Comparison of ENCODE assay signal across 11 cellular contexts in genomic region chrX:1244164-1245076, GRCh38. TPM values are rescaled to one million over a fixed set of nuclear protein-coding genes. Genes with fewer than 3 reads are reported as not detected.
A peak's percentile ranks its signal among the peaks of the same experiment; 100 is the strongest.
DNase-seq lines count a peak whose midpoint lies in the region; ATAC-seq lines count a peak whose summit lies in the region.
"Had no signal": no experiment of that assay in that cellular context is flagged by ENCODE, and none has a peak within 500 bp of the region (broad histone marks: within the 10 kb centered on the region; RNA-seq: fewer than 3 reads in every experiment).

No MANE protein-coding gene starts in this region.

- no peaks in the 10 kb centered on the region for H3K9me3 Mint-ChIP-seq in dendritic cell treated with granulocyte-macrophage colony-stimulating factor and Interleukin-4, amounts not matched to agents 40 ng/mL and 50 ng/mL, for 4 days

- peak overlapping the region; percentile 74 for H3K27ac Mint-ChIP-seq in dendritic cell treated with granulocyte-macrophage colony-stimulating factor and Interleukin-4, amounts not matched to agents 40 ng/mL and 50 ng/mL, for 4 days

- no peak overlapping the region for H3K4me3 Mint-ChIP-seq in dendritic cell treated with granulocyte-macrophage colony-stimulating factor and Interleukin-4, amounts not matched to agents 40 ng/mL and 50 ng/mL, for 4 days

- intact Hi-C loops in dendritic cell treated with granulocyte-macrophage colony-stimulating factor and Interleukin-4, amounts not matched to agents 40 ng/mL and 50 ng/mL, for 4 days (cut with micrococcal nuclease): loop anchor here (5.0 kb wide), 2 partner anchors 38 to 148 kb away; partner anchors contain the start of gene SLC25A6
- intact Hi-C loops in sciatic nerve (cut with DNase I): no loop called here

- H3K4me1 Mint-ChIP-seq in dendritic cell treated with granulocyte-macrophage colony-stimulating factor and Interleukin-4, amounts not matched to agents 40 ng/mL and 50 ng/mL, for 4 days (ENCODE audit: low read depth): peaks cover 68% of the 10 kb centered on the region

- no peaks in the 10 kb centered on the region for H3K36me3 Mint-ChIP-seq in dendritic cell treated with granulocyte-macrophage colony-stimulating factor and Interleukin-4, amounts not matched to agents 40 ng/mL and 50 ng/mL, for 4 days (ENCODE audit: low read depth)

- peaks cover 7% of the 10 kb centered on the region for H3K27me3 Mint-ChIP-seq in dendritic cell treated with granulocyte-macrophage colony-stimulating factor and Interleukin-4, amounts not matched to agents 40 ng/mL and 50 ng/mL, for 4 days

- peak; percentile 6 for DNase-seq in stimulated activated CD4-positive, alpha-beta T cell treated with anti-CD3 and anti-CD28 coated beads, Interleukin-1b, Interleukin-23, amount 100 ng/mL, for 48 hours
- no peak for DNase-seq in stimulated activated CD4-positive, alpha-beta T cell treated with anti-CD3 and anti-CD28 coated beads, Interleukin-2, amount 100 ng/mL, for 24 hours
- peak; percentile 33 for DNase-seq in MV-4-11 (lab: John Stamatoyannopoulos, UW)
- DNase-seq in sciatic nerve (ENCODE audit: low spot score): no peak
- DNase-seq in NCI-H69 (lab: John Stamatoyannopoulos, UW): no peak
- no peak for DNase-seq in putamen (ENCODE audit: low spot score)
- DNase-seq: GF-D8 had no signal

- ATAC-seq in HG02798 (IDR thresholded peaks at IDR 0.05; ENCODE audit: poor library complexity, unreplicated experiment) (no peak), sciatic nerve (no peak)
- ATAC-seq: esophagus mucosa had no signal

RNA-seq across cellular contexts. Expression of gene CSF2RA, which starts 24.2 kb away (rescaled TPM):
- total RNA-seq in sciatic nerve: 19.3 TPM
- total RNA-seq: ascending aorta had no signal

RNA-seq across cellular contexts. Expression of gene CRLF2, which starts 32.0 kb away (rescaled TPM):
- 0.22 TPM for total RNA-seq in sciatic nerve
- total RNA-seq: esophagus mucosa had no signal

Comparison
In these comparisons a context has a peak if more than half of its experiments do, and no peak if none do; other contexts are left out.
1. DNase-seq: peak in stimulated activated CD4-positive, alpha-beta T cell treated with anti-CD3 and anti-CD28 coated beads, Interleukin-1b, Interleukin-23, amount 100 ng/mL, for 48 hours (single experiment) and MV-4-11 (single experiment); none in stimulated activated CD4-positive, alpha-beta T cell treated with anti-CD3 and anti-CD28 coated beads, Interleukin-2, amount 100 ng/mL, for 24 hours (0 of 2), sciatic nerve (single experiment), NCI-H69 (single experiment) and putamen (single experiment).